ENCODE assay signal across 1 cellular context in genomic region chr3:184175981-184176376, GRCh38.
TF ChIP-seq lines count a peak whose summit lies in the region.

No MANE protein-coding gene starts in this region.

TF ChIP-seq in K562, 482 proteins besides CTCF, POLR2A, EP300 and RAD21:
- TF ChIP-seq TEAD2 (tag; IDR thresholded peaks at IDR 0.05) (0 out of 2 replicates have a peak, but pooled peaks have one; percentile 32), MAFK (IDR thresholded peaks at IDR 0.05; ENCODE audit: low read length) (no peak)
TF ChIP-seq in K562: peak in this region for 1.
